Comparison of ENCODE assay signal across 20 cellular contexts in genomic region chr22:41654322-41654721, GRCh38. TPM values are rescaled to one million over a fixed set of nuclear protein-coding genes. Genes with fewer than 3 reads are reported as not detected.
"Had no signal": no experiment of that assay in that cellular context is flagged by ENCODE, and none has a peak within 500 bp of the region (broad histone marks: within the 10 kb centered on the region; RNA-seq: fewer than 3 reads in every experiment).

No MANE protein-coding gene starts in this region.

- H3K9me3 ChIP-seq: esophagus squamous epithelium, tibial nerve, uterus had no signal

- H3K4me1 Mint-ChIP-seq: activated naive CD4-positive, alpha-beta T cell treated with anti-CD3 and anti-CD28 coated beads, Interleukin-2, amount 50 U/mL, for 24 hours had no signal

- H3K9me3 Mint-ChIP-seq: activated naive CD4-positive, alpha-beta T cell treated with anti-CD3 and anti-CD28 coated beads, Interleukin-2, amount 50 U/mL, for 24 hours had no signal

- H3K27ac Mint-ChIP-seq: activated naive CD4-positive, alpha-beta T cell treated with anti-CD3 and anti-CD28 coated beads, Interleukin-2, amount 50 U/mL, for 24 hours had no signal

- H3K4me3 Mint-ChIP-seq: activated naive CD4-positive, alpha-beta T cell treated with anti-CD3 and anti-CD28 coated beads, Interleukin-2, amount 50 U/mL, for 24 hours had no signal

- H3K27ac ChIP-seq: esophagus squamous epithelium, tibial nerve, uterus, WERI-Rb-1 had no signal

- H3K4me3 ChIP-seq: esophagus squamous epithelium, tibial nerve, uterus had no signal

- H3K4me1 ChIP-seq: esophagus squamous epithelium, tibial nerve, uterus had no signal

- H3K27me3 Mint-ChIP-seq: activated naive CD4-positive, alpha-beta T cell treated with anti-CD3 and anti-CD28 coated beads, Interleukin-2, amount 50 U/mL, for 24 hours had no signal

- DNase-seq: activated CD4-positive, alpha-beta T cell treated with anti-CD3 and anti-CD28 coated beads for 1 hour; activated CD4-positive, alpha-beta T cell treated with anti-CD3 and anti-CD28 coated beads, Interleukin-2, amount 50 U/mL, for 48 hours; activated gamma-delta T cell; effector CD4-positive, alpha-beta T cell; esophagus squamous epithelium; mammary epithelial cell; midbrain; occipital lobe; posterior cingulate gyrus; stimulated activated CD4-positive, alpha-beta T cell treated with anti-CD3 and anti-CD28 coated beads, Interleukin-12 subunit alpha, Interleukin-12 subunit beta, amount 100 ng/mL, for 4 hours; stimulated activated CD4-positive, alpha-beta T cell treated with anti-CD3 and anti-CD28 coated beads, Interleukin-1b, Interleukin-23, amount 100 ng/mL, for 48 hours; stimulated activated CD8-positive, alpha-beta memory T cell treated with anti-CD3 and anti-CD28 coated beads, Interleukin-4, amount 100 ng/mL, for 48 hours; stimulated activated naive CD4-positive, alpha-beta T cell; substantia nigra; T-helper 2 cell; uterus; WERI-Rb-1 had no signal

- H3K27me3 ChIP-seq: esophagus squamous epithelium, tibial nerve, uterus had no signal

- H3K36me3 ChIP-seq: uterus had no signal

RNA-seq across cellular contexts. Expression of gene MEI1, which starts 45.0 kb away (rescaled TPM):
- polyA plus RNA-seq: neural cell had no signal
